Comparison of ENCODE assay signal across 13 cellular contexts in genomic region chr3:71067977-71068376, GRCh38.
DNase-seq lines count a peak whose midpoint lies in the region; ATAC-seq, FAIRE-seq and TF ChIP-seq lines count a peak whose summit lies in the region.
"Had no signal": no experiment of that assay in that cellular context is flagged by ENCODE, and none has a peak within 500 bp of the region (broad histone marks: within the 10 kb centered on the region; RNA-seq: fewer than 3 reads in every experiment).

No MANE protein-coding gene starts in this region.

- H3K36me3 ChIP-seq in RWPE2 (ENCODE audit: low read depth) (no peaks in the 10 kb centered on the region), H1 (ENCODE audit: control insufficient read depth in 2 of 4, insufficient read depth in 4 of 4, low read length in 3 of 4) (no peaks in the 10 kb centered on the region), subcutaneous abdominal adipose tissue (ENCODE audit: control insufficient read depth in 5 of 5, insufficient read depth in 5 of 5, low read length in 5 of 5) (no peaks in the 10 kb centered on the region)

- H2BK12ac ChIP-seq in H1 (ENCODE audit: low read depth, low read length): no peak overlapping the region; the same call in 1 of the 2 replicates

- peaks cover 70% of the 10 kb centered on the region for H3K4me1 Mint-ChIP-seq in activated T-cell treated with anti-CD3 and anti-CD28 coated beads, Interleukin-2, amount 50 U/mL, for 72 hours (ENCODE audit: low read depth)

- no peaks in the 10 kb centered on the region for H3K79me1 ChIP-seq in H1 (ENCODE audit: low read depth, low read length)

- H3K18ac ChIP-seq in H1 (ENCODE audit: extremely low read depth, low read length): no peak overlapping the region

- no peak overlapping the region for H2BK120ac ChIP-seq in H1 (replicated peaks; ENCODE audit: low read depth, low read length)

- H2AK5ac ChIP-seq in H1 (ENCODE audit: low read depth, low read length): no peak overlapping the region; the same call in 1 of the 2 replicates

- H3K4me3 Mint-ChIP-seq in activated T-cell treated with anti-CD3 and anti-CD28 coated beads, Interleukin-2, amount 50 U/mL, for 72 hours: peak overlapping the region; percentile 51 to 63

- peak overlapping the region; percentile 75; the same call in 1 of the 2 replicates for H2BK5ac ChIP-seq in H1 (ENCODE audit: low read depth, low read length)

- H3K4ac ChIP-seq in H1 (replicated peaks; ENCODE audit: insufficient read length, low read depth, low read length): no peak overlapping the region

- H3K27ac ChIP-seq in RWPE2 (ENCODE audit: poor library complexity, severe bottlenecking) (peak overlapping the region; percentile 96), H1 (ENCODE audit: low read depth, low read length) (no peak overlapping the region), subcutaneous abdominal adipose tissue (ENCODE audit: low read depth, low read length) (peak overlapping the region; percentile 32)
- H3K27ac ChIP-seq: PC-9 had no signal

- H3K27me3 Mint-ChIP-seq in activated T-cell treated with anti-CD3 and anti-CD28 coated beads, Interleukin-2, amount 50 U/mL, for 72 hours (ENCODE audit: low read depth): no peaks in the 10 kb centered on the region

- no peak overlapping the region for H4K91ac ChIP-seq in H1 (replicated peaks; ENCODE audit: insufficient read length, low read length)

- peak in 1 of 2 donors; percentile 40 for DNase-seq in activated T-cell treated with anti-CD3 and anti-CD28 coated beads, Interleukin-2, amount 50 U/mL, for 72 hours
- no peak for DNase-seq in activated T-cell treated with anti-CD3 and anti-CD28 coated beads, Interleukin-2, amount 50 U/mL, for 48 hours
- no peak for DNase-seq in RWPE2 (ENCODE audit: low spot score)
- no peak for DNase-seq in H1 (ENCODE audit: low read depth in 1 of 2, low spot score in 2 of 2)
- no peak for DNase-seq in NCI-H128 (lab: John Stamatoyannopoulos, UW; ENCODE audit: unreplicated experiment)
- DNase-seq in stimulated activated CD4-positive, alpha-beta T cell treated with anti-CD3 and anti-CD28 coated beads, Interleukin-4, amount 100 ng/mL, for 24 hours: no peak
- no peak for DNase-seq in GM12891 (ENCODE audit: insufficient read length, low spot score)
- DNase-seq: cortex of kidney; left colon; PC-9; posterior cingulate gyrus; stimulated activated CD4-positive, alpha-beta T cell treated with anti-CD3 and anti-CD28 coated beads, Interleukin-1b, Interleukin-23, amount 100 ng/mL, for 48 hours had no signal

- H3K27ac Mint-ChIP-seq in activated T-cell treated with anti-CD3 and anti-CD28 coated beads, Interleukin-2, amount 50 U/mL, for 72 hours: peak overlapping the region; percentile 41

- FAIRE-seq in H1 (lab: Jason Lieb, UNC) (no peak), GM12891 (lab: Jason Lieb, UNC) (no peak)

- peaks cover 49% of the 10 kb centered on the region for H3K4me1 ChIP-seq in RWPE2 (ENCODE audit: insufficient read depth, poor library complexity, severe bottlenecking)
- peaks cover 2 to 24% (median 17%) of the 10 kb centered on the region in 4 experiments; a peak in 6 of 7 replicates for H3K4me1 ChIP-seq in H1 (replicated peaks in 1 of 4; ENCODE audit: control insufficient read depth in 3 of 4, insufficient read depth in 4 of 4, low read length in 3 of 4)
- H3K4me1 ChIP-seq in subcutaneous abdominal adipose tissue (ENCODE audit: control insufficient read depth in 5 of 5, insufficient read depth in 5 of 5, low read length in 5 of 5): peaks cover 0 to 66% (median 59%) of the 10 kb centered on the region in 5 donors

- H3K9ac ChIP-seq in H1 (replicated peaks in 1 of 4; ENCODE audit: extremely low read depth in 1 of 4, low read depth in 3 of 4, low read length in 3 of 4) (no peak overlapping the region), subcutaneous abdominal adipose tissue (ENCODE audit: low read length in 5 of 5) (no peak overlapping the region)

- TF ChIP-seq CTCF in RWPE2 (IDR thresholded peaks at IDR 0.05; ENCODE audit: poor library complexity, severe bottlenecking) (no peak), H1 (IDR thresholded peaks at IDR 0.05; ENCODE audit: control extremely low read depth in 1 of 3, insufficient read depth in 1 of 3, low read depth in 1 of 3, low read length in 3 of 3) (no peak)

- no peak for TF ChIP-seq EP300 in H1 (IDR thresholded peaks at IDR 0.05; ENCODE audit: borderline replicate concordance in 1 of 2, low read depth in 2 of 2, low read length in 2 of 2)

- peak; percentile 25 to 32 for ATAC-seq in activated T-cell treated with anti-CD3 and anti-CD28 coated beads, Interleukin-2, amount 50 U/mL, for 72 hours (replicated peaks in 1 of 2)
- ATAC-seq in RWPE2 (ENCODE audit: low read depth): no peak
- ATAC-seq: left colon had no signal

- H3K9me3 ChIP-seq in RWPE2 (ENCODE audit: severe bottlenecking): no peaks in the 10 kb centered on the region
- no peaks in the 10 kb centered on the region for H3K9me3 ChIP-seq in H1 (ENCODE audit: insufficient read depth in 2 of 2, low read depth in 1 of 2, low read length in 1 of 2)
- H3K9me3 ChIP-seq in subcutaneous abdominal adipose tissue (ENCODE audit: control insufficient read depth in 5 of 5, low read length in 5 of 5): no peaks in the 10 kb centered on the region

- no peak overlapping the region for H3K56ac ChIP-seq in H1 (replicated peaks; ENCODE audit: insufficient read length, low read depth, low read length)

- H2BK20ac ChIP-seq in H1 (ENCODE audit: low read length): no peak overlapping the region

- H3K14ac ChIP-seq in H1 (ENCODE audit: insufficient read length): no peak overlapping the region

- CTCF ChIA-PET in H1 (lab: Charles Lee; ENCODE audit: partially characterized antibody): interaction anchor here (1.0 to 1.5 kb wide), 4 partner anchors 9 to 328 kb away, joined by 3 to 5 read pairs (median 3); no protein-coding TSS in a partner anchor

- no peak overlapping the region for H4K5ac ChIP-seq in H1 (ENCODE audit: insufficient read length, low read depth, low read length)

- H2BK15ac ChIP-seq in H1 (ENCODE audit: low read length): no peak overlapping the region

- no peak overlapping the region for H3K23ac ChIP-seq in H1 (ENCODE audit: insufficient read length)

- H2AFZ ChIP-seq in H1 (ENCODE audit: low read length): no peak overlapping the region
- H2AFZ ChIP-seq: PC-9 had no signal

- no peak for TF ChIP-seq POLR2A in H1 (IDR thresholded peaks at IDR 0.05; ENCODE audit: control extremely low read depth in 1 of 2, low read depth in 2 of 2, low read length in 2 of 2)
- TF ChIP-seq POLR2A in GM12891 (IDR thresholded peaks at IDR 0.05; ENCODE audit: low read depth, low read length): no peak

- H3K4me3 ChIP-seq in RWPE2 (ENCODE audit: severe bottlenecking) (no peak overlapping the region), H1 (ENCODE audit: extremely low read depth in 1 of 4, insufficient read depth in 2 of 4, low read depth in 3 of 4, low read length in 4 of 4) (no peak overlapping the region), subcutaneous abdominal adipose tissue (ENCODE audit: low read depth in 1 of 5, low read length in 5 of 5) (no peak overlapping the region)
- H3K4me3 ChIP-seq: PC-9 had no signal

- 61% methylated on average over 2 of the region's 2 CpGs; no CpG with 5 or more reads in 1 of the 2 experiments for WGBS in H1 (ENCODE audit: extremely low coverage in 1 of 2, insufficient coverage in 1 of 2, insufficient read length in 1 of 2, insufficient replicate concordance in 2 of 2, low coverage in 1 of 2, low lambda C conversion rate in 2 of 2, missing lambda C conversion rate in 1 of 2), 2 experiments

- H3K27me3 ChIP-seq in RWPE2 (ENCODE audit: insufficient read depth, poor library complexity, severe bottlenecking): no peaks in the 10 kb centered on the region
- peaks cover 0 to 11% (median 4%) of the 10 kb centered on the region in 4 experiments; a peak in 2 of 7 replicates for H3K27me3 ChIP-seq in H1 (replicated peaks in 1 of 4; ENCODE audit: control insufficient read depth in 3 of 4, extremely low read depth in 1 of 4, insufficient read depth in 3 of 4, low read length in 3 of 4)
- H3K27me3 ChIP-seq in subcutaneous abdominal adipose tissue (ENCODE audit: control insufficient read depth in 5 of 5, insufficient read depth in 4 of 5, low read length in 5 of 5): no peaks in the 10 kb centered on the region

- no peak for TF ChIP-seq RAD21 in H1 (IDR thresholded peaks at IDR 0.05 in 1 of 2, conservative IDR thresholded peaks at IDR 0.05 in 1 of 2; ENCODE audit: low read depth in 2 of 2, low read length in 2 of 2)

- H3K79me2 ChIP-seq in H1 (ENCODE audit: control insufficient read depth in 1 of 2, insufficient read depth in 2 of 2, low read length in 2 of 2): peaks cover 0 to 13% of the 10 kb centered on the region in 2 experiments; a peak in 2 of 4 replicates

- no peak overlapping the region for H4K8ac ChIP-seq in H1 (ENCODE audit: extremely low read depth, insufficient read depth, low read length)

- H3K36me3 Mint-ChIP-seq in activated T-cell treated with anti-CD3 and anti-CD28 coated beads, Interleukin-2, amount 50 U/mL, for 72 hours (ENCODE audit: insufficient read depth in 2 of 2): no peaks in the 10 kb centered on the region

- H4K20me1 ChIP-seq in H1 (replicated peaks in 1 of 2; ENCODE audit: control insufficient read depth in 1 of 2, insufficient read depth in 2 of 2, low read length in 2 of 2): peaks cover 3% of the 10 kb centered on the region in 2 experiments

- H3K4me2 ChIP-seq in H1 (ENCODE audit: insufficient read depth in 1 of 2, low read depth in 2 of 2, low read length in 2 of 2): no peak overlapping the region; a peak in 1 of 4 replicates
- H3K4me2 ChIP-seq: PC-9 had no signal

- peaks cover 14% of the 10 kb centered on the region for H3K23me2 ChIP-seq in H1 (ENCODE audit: low read depth, low read length)

- POLR2A ChIA-PET in H1 (lab: Charles Lee; ENCODE audit: partially characterized antibody): interaction anchor here (0.6 to 0.7 kb wide), 3 partner anchors 74 to 210 kb away, joined by 3 read pairs; no protein-coding TSS in a partner anchor

- no peaks in the 10 kb centered on the region for H3K9me3 Mint-ChIP-seq in activated T-cell treated with anti-CD3 and anti-CD28 coated beads, Interleukin-2, amount 50 U/mL, for 72 hours

TF ChIP-seq in H1, 55 proteins besides CTCF, POLR2A, EP300 and RAD21 (continues in another document):
- TF ChIP-seq CHD1 (IDR thresholded peaks at IDR 0.05; ENCODE audit: low read depth, low read length) (no peak), SP1 (IDR thresholded peaks at IDR 0.05; ENCODE audit: low read depth, low read length) (no peak), TCF12 (IDR thresholded peaks at IDR 0.05; ENCODE audit: low read depth, low read length) (no peak), TAF1 (IDR thresholded peaks at IDR 0.05; ENCODE audit: low read depth, low read length) (no peak), CBX8 (IDR thresholded peaks at IDR 0.05; ENCODE audit: borderline replicate concordance, low read depth, low read length) (no peak)

TF ChIP-seq in GM12891, 5 proteins besides CTCF, POLR2A, EP300 and RAD21:
- no peak for TF ChIP-seq PAX5 (IDR thresholded peaks at IDR 0.05; ENCODE audit: insufficient read depth, low read length, severe bottlenecking)
- TF ChIP-seq POLR2AphosphoS5 (IDR thresholded peaks at IDR 0.05; ENCODE audit: low read depth, low read length): no peak
- no peak for TF ChIP-seq POU2F2 (IDR thresholded peaks at IDR 0.05; ENCODE audit: low read depth, low read length)
- TF ChIP-seq TAF1 (IDR thresholded peaks at IDR 0.05; ENCODE audit: low read depth, low read length): no peak
- TF ChIP-seq SPI1 (IDR thresholded peaks at IDR 0.05; ENCODE audit: low read depth, low read length): no peak
TF ChIP-seq in GM12891: peak in this region for 0.
